8 cellular contexts compared by ENCODE assay signal in the genomic region with DNA sequence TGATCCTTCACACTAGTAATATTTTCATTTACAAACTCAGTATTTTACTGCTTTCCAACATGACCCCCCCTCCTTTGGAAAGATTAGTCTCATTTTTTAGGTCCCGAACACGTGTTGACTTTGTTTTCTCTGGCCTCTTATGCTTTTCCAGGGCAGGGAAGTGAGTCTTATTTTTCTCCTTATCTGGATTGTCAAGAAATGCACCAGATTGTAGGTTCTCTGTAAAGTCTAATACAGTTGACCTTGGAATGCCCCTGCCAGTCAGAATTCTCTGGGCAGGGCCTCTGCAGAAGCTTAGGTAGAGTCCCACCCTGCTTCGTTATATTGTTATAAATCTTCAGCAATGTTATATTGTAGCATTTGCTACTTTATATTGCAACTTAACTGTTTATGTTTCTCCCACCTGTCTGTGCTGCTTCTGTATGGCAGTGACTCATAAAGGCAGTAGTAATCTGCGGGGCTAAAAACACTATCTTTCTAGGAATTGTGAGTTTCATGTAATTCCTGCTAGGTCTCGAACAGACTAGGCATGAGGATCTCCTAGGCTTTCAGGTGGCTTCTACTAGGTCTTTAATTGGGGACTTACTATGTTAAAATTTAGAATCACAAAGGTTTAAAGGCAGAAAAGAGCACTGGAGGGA. TPM values are rescaled to one million over a fixed set of nuclear protein-coding genes. Genes with fewer than 3 reads are reported as not detected.
DNase-seq lines count a peak whose midpoint lies in the region; ATAC-seq and TF ChIP-seq lines count a peak whose summit lies in the region.

No MANE protein-coding gene starts in this region.

- H3K36me3 ChIP-seq in thoracic aorta = no peaks in the 10 kb centered on the region

- H3K36me3 Mint-ChIP-seq in activated T-cell treated with anti-CD3 and anti-CD28 coated beads, Interleukin-2, amount 50 U/mL, for 4 hours (ENCODE audit: insufficient read depth) = no peaks in the 10 kb centered on the region
- no peaks in the 10 kb centered on the region for H3K36me3 Mint-ChIP-seq in activated CD4-positive, alpha-beta memory T cell treated with anti-CD3 and anti-CD28 coated beads, Interleukin-2, amount 10 ng/mL, durations not matched to agents 7 days and 5 days (ENCODE audit: low read depth)

- POLR2A ChIA-PET in activated CD4-positive, alpha-beta memory T cell treated with anti-CD3 and anti-CD28 coated beads, Interleukin-2, amount 10 ng/mL, durations not matched to agents 7 days and 5 days (lab: Charles Lee) = interaction anchor here (2.8 kb wide), 1 partner anchor 235 kb away, joined by 21 read pairs; the partner anchor contains the start of gene DIAPH3

- no peak for ATAC-seq in activated T-cell treated with anti-CD3 and anti-CD28 coated beads, Interleukin-2, amount 50 U/mL, for 4 hours
- no peak for ATAC-seq in thoracic aorta (ENCODE audit: insufficient number of reproducible peaks, low FRiP score, low read depth)

- no peaks in the 10 kb centered on the region for H3K27me3 Mint-ChIP-seq in activated T-cell treated with anti-CD3 and anti-CD28 coated beads, Interleukin-2, amount 50 U/mL, for 4 hours (ENCODE audit: low read depth)
- no peaks in the 10 kb centered on the region for H3K27me3 Mint-ChIP-seq in activated CD4-positive, alpha-beta memory T cell treated with anti-CD3 and anti-CD28 coated beads, Interleukin-2, amount 10 ng/mL, durations not matched to agents 7 days and 5 days

- no peak for TF ChIP-seq CTCF in thoracic aorta (IDR thresholded peaks at IDR 0.05)

- peaks cover 12 to 25% of the 10 kb centered on the region in 2 donors for H3K4me1 ChIP-seq in thoracic aorta (ENCODE audit: control insufficient read depth in 1 of 2, low read depth in 2 of 2)

- peak overlapping the region; percentile 91 to 96 for H3K27ac ChIP-seq in thoracic aorta

- H3K4me1 Mint-ChIP-seq in activated T-cell treated with anti-CD3 and anti-CD28 coated beads, Interleukin-2, amount 50 U/mL, for 4 hours (ENCODE audit: low read depth) = peaks cover 40% of the 10 kb centered on the region
- peaks cover 39% of the 10 kb centered on the region for H3K4me1 Mint-ChIP-seq in activated CD4-positive, alpha-beta memory T cell treated with anti-CD3 and anti-CD28 coated beads, Interleukin-2, amount 10 ng/mL, durations not matched to agents 7 days and 5 days

- H3K4me3 ChIP-seq in thoracic aorta = peak overlapping the region; percentile 85

- CTCF ChIA-PET in activated CD4-positive, alpha-beta memory T cell treated with anti-CD3 and anti-CD28 coated beads, Interleukin-2, amount 10 ng/mL, durations not matched to agents 7 days and 5 days (lab: Charles Lee) = interaction anchor here (3.8 kb wide), 1 partner anchor 29 kb away, joined by 16 read pairs; no protein-coding TSS in a partner anchor

- no peak for DNase-seq in activated T-cell treated with anti-CD3 and anti-CD28 coated beads, Interleukin-2, amount 50 U/mL, for 4 hours
- DNase-seq in activated T-cell treated with anti-CD3 and anti-CD28 coated beads, Interleukin-2, amount 50 U/mL, for 1 hour = no peak
- DNase-seq in activated CD4-positive, alpha-beta memory T cell treated with anti-CD3 and anti-CD28 coated beads, Interleukin-2, amount 10 ng/mL, durations not matched to agents 7 days and 5 days = no peak
- DNase-seq in iris pigment epithelial cell (ENCODE audit: low read depth) (peak; percentile 37), thoracic aorta (ENCODE audit: low spot score) (no peak), occipital lobe (lab: John Stamatoyannopoulos, UW) (no peak), hypothalamus (lab: John Stamatoyannopoulos, UW) (no peak)
- DNase-seq in stimulated activated CD4-positive, alpha-beta T cell treated with anti-CD3 and anti-CD28 coated beads, Interleukin-2, amount 100 ng/mL, for 48 hours = no peak

- peak overlapping the region; percentile 92 for H3K4me3 Mint-ChIP-seq in activated T-cell treated with anti-CD3 and anti-CD28 coated beads, Interleukin-2, amount 50 U/mL, for 4 hours
- peak overlapping the region; percentile 80 for H3K4me3 Mint-ChIP-seq in activated CD4-positive, alpha-beta memory T cell treated with anti-CD3 and anti-CD28 coated beads, Interleukin-2, amount 10 ng/mL, durations not matched to agents 7 days and 5 days

- H3K27me3 ChIP-seq in thoracic aorta (replicated peaks; ENCODE audit: insufficient read depth) = no peaks in the 10 kb centered on the region

- H3K9me3 Mint-ChIP-seq in activated T-cell treated with anti-CD3 and anti-CD28 coated beads, Interleukin-2, amount 50 U/mL, for 4 hours = no peaks in the 10 kb centered on the region
- no peaks in the 10 kb centered on the region for H3K9me3 Mint-ChIP-seq in activated CD4-positive, alpha-beta memory T cell treated with anti-CD3 and anti-CD28 coated beads, Interleukin-2, amount 10 ng/mL, durations not matched to agents 7 days and 5 days

- no peaks in the 10 kb centered on the region for H3K9me3 ChIP-seq in thoracic aorta

- no peak overlapping the region for H3K27ac Mint-ChIP-seq in activated CD4-positive, alpha-beta memory T cell treated with anti-CD3 and anti-CD28 coated beads, Interleukin-2, amount 10 ng/mL, durations not matched to agents 7 days and 5 days

RNA-seq across cellular contexts. Expression of gene TDRD3, which starts 2.0 kb away (rescaled TPM):
- total RNA-seq in activated T-cell treated with anti-CD3 and anti-CD28 coated beads, Interleukin-2, amount 50 U/mL, for 4 hours = 10 to 100 TPM; 14.3 to 16.0 (median 15.1) TPM
- total RNA-seq in activated CD4-positive, alpha-beta memory T cell treated with anti-CD3 and anti-CD28 coated beads, Interleukin-2, amount 10 ng/mL, durations not matched to agents 7 days and 5 days = 10 to 100 TPM; 20.3 to 22.1 TPM
- total RNA-seq in thoracic aorta (10 to 100 TPM; 18.8 to 39.2 TPM), occipital lobe (65.0 TPM)
